Comparison of ENCODE assay signal across 1 cellular context in the genomic region with DNA sequence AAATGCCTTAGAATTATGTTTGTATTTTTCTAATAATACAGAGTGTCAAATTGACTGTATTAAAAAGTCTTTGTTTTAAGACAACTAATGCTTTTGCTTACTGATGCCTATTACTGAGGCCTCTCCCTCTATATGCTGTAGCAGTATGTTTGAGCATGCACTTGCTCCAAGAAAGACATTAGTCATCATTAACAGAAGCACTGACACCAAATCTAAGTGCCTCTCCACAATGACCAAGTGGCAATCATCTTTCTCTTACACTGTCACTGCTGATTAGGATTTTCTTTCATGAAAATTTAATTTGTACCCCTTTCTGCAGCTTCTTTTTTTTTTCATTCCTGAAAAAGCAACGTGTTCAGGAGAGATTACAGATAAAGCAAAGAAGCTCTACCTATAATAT.
A peak's percentile ranks its signal among the peaks of the same experiment; 100 is the strongest.
TF ChIP-seq lines count a peak whose summit lies in the region.

No MANE protein-coding gene starts in this region.

TF ChIP-seq in K562, 482 proteins besides CTCF, POLR2A, EP300 and RAD21 (continued from another document and continues in another):
- TF ChIP-seq, protein P1, sequence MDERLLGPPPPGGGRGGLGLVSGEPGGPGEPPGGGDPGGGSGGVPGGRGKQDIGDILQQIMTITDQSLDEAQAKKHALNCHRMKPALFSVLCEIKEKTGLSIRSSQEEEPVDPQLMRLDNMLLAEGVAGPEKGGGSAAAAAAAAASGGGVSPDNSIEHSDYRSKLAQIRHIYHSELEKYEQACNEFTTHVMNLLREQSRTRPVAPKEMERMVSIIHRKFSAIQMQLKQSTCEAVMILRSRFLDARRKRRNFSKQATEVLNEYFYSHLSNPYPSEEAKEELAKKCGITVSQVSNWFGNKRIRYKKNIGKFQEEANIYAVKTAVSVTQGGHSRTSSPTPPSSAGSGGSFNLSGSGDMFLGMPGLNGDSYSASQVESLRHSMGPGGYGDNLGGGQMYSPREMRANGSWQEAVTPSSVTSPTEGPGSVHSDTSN (CRISPR knock-in tag; IDR thresholded peaks at IDR 0.05; ENCODE audit: low read depth), result no peak
- TF ChIP-seq, protein P1 (tag; conservative IDR thresholded peaks at IDR 0.05; ENCODE audit: low read depth), result peak; percentile 89
- TF ChIP-seq BACH1 (tag; IDR thresholded peaks at IDR 0.05) (peak; percentile 67; the same call in 1 of the 2 replicates), SMAD3 (CRISPR knock-in tag; conservative IDR thresholded peaks at IDR 0.05) (no peak), BHLHE40 (IDR thresholded peaks at IDR 0.05; ENCODE audit: low read length) (no peak), ZZZ3 (IDR thresholded peaks at IDR 0.05) (no peak), HNRNPH1 (optimal IDR thresholded peaks at IDR 0.05; ENCODE audit: low read depth, low read length) (no peak), LEF1 (IDR thresholded peaks at IDR 0.05) (no peak), CBX2 (IDR thresholded peaks at IDR 0.05; ENCODE audit: insufficient read depth, low read length, poor library complexity, severe bottlenecking) (no peak), FIP1L1 (IDR thresholded peaks at IDR 0.05; ENCODE audit: low read depth, low read length, poor library complexity, severe bottlenecking) (no peak), ZFP36 (IDR thresholded peaks at IDR 0.05; ENCODE audit: low read depth, low read length, partially characterized antibody) (no peak), HES1 (IDR thresholded peaks at IDR 0.05; ENCODE audit: low read depth) (no peak), HDAC2 (IDR thresholded peaks at IDR 0.05) (peak; percentile 40; the same call in 1 of the 2 replicates), USF2 (CRISPR knock-in tag; IDR thresholded peaks at IDR 0.05) (no peak), GABPB1 (CRISPR knock-in tag; IDR thresholded peaks at IDR 0.05) (no peak), RNF2 (IDR thresholded peaks at IDR 0.05) (no peak), ETV5 (CRISPR knock-in tag; IDR thresholded peaks at IDR 0.05; ENCODE audit: low read depth) (no peak), ZNF217 (CRISPR knock-in tag; IDR thresholded peaks at IDR 0.05) (no peak), TAF15 (IDR thresholded peaks at IDR 0.05; ENCODE audit: low read depth, low read length) (no peak), NCOA2 (IDR thresholded peaks at IDR 0.05; ENCODE audit: partially characterized antibody in 2 of 2) (no peak), MTA3 (IDR thresholded peaks at IDR 0.05; ENCODE audit: borderline replicate concordance) (no peak), HDAC6 (IDR thresholded peaks at IDR 0.05; ENCODE audit: low read depth, low read length) (no peak), HMGXB4 (CRISPR knock-in tag; IDR thresholded peaks at IDR 0.05) (no peak), CSDE1 (IDR thresholded peaks at IDR 0.05) (no peak), ZNF551 (CRISPR knock-in tag; IDR thresholded peaks at IDR 0.05) (no peak), KDM4B (IDR thresholded peaks at IDR 0.05; ENCODE audit: borderline replicate concordance in 2 of 2, low read depth in 1 of 2) (no peak), TEAD4 (IDR thresholded peaks at IDR 0.05; ENCODE audit: low read length) (peak; percentile 40; the same call in 1 of the 2 replicates), TEAD4 (CRISPR knock-in tag; IDR thresholded peaks at IDR 0.05; ENCODE audit: borderline replicate concordance) (no peak), MEIS2 (IDR thresholded peaks at IDR 0.05; ENCODE audit: partially characterized antibody) (peak; percentile 96), ZBED1 (IDR thresholded peaks at IDR 0.05) (no peak), CCAR2 (IDR thresholded peaks at IDR 0.05; ENCODE audit: low read depth, low read length) (no peak), ZNF347 (CRISPR knock-in tag; IDR thresholded peaks at IDR 0.05; ENCODE audit: low read depth) (no peak), ZSCAN32 (CRISPR knock-in tag; IDR thresholded peaks at IDR 0.05) (no peak), CBFA2T2 (conservative IDR thresholded peaks at IDR 0.05) (0 out of 2 replicates have a peak, but pooled peaks have one; percentile 13), ZNF644 (tag; IDR thresholded peaks at IDR 0.05; ENCODE audit: low read depth) (no peak), ZNF507 (tag; conservative IDR thresholded peaks at IDR 0.05) (no peak)
- TF ChIP-seq, protein P2, sequence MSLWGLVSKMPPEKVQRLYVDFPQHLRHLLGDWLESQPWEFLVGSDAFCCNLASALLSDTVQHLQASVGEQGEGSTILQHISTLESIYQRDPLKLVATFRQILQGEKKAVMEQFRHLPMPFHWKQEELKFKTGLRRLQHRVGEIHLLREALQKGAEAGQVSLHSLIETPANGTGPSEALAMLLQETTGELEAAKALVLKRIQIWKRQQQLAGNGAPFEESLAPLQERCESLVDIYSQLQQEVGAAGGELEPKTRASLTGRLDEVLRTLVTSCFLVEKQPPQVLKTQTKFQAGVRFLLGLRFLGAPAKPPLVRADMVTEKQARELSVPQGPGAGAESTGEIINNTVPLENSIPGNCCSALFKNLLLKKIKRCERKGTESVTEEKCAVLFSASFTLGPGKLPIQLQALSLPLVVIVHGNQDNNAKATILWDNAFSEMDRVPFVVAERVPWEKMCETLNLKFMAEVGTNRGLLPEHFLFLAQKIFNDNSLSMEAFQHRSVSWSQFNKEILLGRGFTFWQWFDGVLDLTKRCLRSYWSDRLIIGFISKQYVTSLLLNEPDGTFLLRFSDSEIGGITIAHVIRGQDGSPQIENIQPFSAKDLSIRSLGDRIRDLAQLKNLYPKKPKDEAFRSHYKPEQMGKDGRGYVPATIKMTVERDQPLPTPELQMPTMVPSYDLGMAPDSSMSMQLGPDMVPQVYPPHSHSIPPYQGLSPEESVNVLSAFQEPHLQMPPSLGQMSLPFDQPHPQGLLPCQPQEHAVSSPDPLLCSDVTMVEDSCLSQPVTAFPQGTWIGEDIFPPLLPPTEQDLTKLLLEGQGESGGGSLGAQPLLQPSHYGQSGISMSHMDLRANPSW (CRISPR knock-in tag; IDR thresholded peaks at IDR 0.05), result no peak
- TF ChIP-seq, protein P3, sequence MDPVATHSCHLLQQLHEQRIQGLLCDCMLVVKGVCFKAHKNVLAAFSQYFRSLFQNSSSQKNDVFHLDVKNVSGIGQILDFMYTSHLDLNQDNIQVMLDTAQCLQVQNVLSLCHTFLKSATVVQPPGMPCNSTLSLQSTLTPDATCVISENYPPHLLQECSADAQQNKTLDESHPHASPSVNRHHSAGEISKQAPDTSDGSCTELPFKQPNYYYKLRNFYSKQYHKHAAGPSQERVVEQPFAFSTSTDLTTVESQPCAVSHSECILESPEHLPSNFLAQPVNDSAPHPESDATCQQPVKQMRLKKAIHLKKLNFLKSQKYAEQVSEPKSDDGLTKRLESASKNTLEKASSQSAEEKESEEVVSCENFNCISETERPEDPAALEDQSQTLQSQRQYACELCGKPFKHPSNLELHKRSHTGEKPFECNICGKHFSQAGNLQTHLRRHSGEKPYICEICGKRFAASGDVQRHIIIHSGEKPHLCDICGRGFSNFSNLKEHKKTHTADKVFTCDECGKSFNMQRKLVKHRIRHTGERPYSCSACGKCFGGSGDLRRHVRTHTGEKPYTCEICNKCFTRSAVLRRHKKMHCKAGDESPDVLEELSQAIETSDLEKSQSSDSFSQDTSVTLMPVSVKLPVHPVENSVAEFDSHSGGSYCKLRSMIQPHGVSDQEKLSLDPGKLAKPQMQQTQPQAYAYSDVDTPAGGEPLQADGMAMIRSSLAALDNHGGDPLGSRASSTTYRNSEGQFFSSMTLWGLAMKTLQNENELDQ (CRISPR knock-in tag; IDR thresholded peaks at IDR 0.05; ENCODE audit: borderline replicate concordance), result no peak
- TF ChIP-seq, protein P4, sequence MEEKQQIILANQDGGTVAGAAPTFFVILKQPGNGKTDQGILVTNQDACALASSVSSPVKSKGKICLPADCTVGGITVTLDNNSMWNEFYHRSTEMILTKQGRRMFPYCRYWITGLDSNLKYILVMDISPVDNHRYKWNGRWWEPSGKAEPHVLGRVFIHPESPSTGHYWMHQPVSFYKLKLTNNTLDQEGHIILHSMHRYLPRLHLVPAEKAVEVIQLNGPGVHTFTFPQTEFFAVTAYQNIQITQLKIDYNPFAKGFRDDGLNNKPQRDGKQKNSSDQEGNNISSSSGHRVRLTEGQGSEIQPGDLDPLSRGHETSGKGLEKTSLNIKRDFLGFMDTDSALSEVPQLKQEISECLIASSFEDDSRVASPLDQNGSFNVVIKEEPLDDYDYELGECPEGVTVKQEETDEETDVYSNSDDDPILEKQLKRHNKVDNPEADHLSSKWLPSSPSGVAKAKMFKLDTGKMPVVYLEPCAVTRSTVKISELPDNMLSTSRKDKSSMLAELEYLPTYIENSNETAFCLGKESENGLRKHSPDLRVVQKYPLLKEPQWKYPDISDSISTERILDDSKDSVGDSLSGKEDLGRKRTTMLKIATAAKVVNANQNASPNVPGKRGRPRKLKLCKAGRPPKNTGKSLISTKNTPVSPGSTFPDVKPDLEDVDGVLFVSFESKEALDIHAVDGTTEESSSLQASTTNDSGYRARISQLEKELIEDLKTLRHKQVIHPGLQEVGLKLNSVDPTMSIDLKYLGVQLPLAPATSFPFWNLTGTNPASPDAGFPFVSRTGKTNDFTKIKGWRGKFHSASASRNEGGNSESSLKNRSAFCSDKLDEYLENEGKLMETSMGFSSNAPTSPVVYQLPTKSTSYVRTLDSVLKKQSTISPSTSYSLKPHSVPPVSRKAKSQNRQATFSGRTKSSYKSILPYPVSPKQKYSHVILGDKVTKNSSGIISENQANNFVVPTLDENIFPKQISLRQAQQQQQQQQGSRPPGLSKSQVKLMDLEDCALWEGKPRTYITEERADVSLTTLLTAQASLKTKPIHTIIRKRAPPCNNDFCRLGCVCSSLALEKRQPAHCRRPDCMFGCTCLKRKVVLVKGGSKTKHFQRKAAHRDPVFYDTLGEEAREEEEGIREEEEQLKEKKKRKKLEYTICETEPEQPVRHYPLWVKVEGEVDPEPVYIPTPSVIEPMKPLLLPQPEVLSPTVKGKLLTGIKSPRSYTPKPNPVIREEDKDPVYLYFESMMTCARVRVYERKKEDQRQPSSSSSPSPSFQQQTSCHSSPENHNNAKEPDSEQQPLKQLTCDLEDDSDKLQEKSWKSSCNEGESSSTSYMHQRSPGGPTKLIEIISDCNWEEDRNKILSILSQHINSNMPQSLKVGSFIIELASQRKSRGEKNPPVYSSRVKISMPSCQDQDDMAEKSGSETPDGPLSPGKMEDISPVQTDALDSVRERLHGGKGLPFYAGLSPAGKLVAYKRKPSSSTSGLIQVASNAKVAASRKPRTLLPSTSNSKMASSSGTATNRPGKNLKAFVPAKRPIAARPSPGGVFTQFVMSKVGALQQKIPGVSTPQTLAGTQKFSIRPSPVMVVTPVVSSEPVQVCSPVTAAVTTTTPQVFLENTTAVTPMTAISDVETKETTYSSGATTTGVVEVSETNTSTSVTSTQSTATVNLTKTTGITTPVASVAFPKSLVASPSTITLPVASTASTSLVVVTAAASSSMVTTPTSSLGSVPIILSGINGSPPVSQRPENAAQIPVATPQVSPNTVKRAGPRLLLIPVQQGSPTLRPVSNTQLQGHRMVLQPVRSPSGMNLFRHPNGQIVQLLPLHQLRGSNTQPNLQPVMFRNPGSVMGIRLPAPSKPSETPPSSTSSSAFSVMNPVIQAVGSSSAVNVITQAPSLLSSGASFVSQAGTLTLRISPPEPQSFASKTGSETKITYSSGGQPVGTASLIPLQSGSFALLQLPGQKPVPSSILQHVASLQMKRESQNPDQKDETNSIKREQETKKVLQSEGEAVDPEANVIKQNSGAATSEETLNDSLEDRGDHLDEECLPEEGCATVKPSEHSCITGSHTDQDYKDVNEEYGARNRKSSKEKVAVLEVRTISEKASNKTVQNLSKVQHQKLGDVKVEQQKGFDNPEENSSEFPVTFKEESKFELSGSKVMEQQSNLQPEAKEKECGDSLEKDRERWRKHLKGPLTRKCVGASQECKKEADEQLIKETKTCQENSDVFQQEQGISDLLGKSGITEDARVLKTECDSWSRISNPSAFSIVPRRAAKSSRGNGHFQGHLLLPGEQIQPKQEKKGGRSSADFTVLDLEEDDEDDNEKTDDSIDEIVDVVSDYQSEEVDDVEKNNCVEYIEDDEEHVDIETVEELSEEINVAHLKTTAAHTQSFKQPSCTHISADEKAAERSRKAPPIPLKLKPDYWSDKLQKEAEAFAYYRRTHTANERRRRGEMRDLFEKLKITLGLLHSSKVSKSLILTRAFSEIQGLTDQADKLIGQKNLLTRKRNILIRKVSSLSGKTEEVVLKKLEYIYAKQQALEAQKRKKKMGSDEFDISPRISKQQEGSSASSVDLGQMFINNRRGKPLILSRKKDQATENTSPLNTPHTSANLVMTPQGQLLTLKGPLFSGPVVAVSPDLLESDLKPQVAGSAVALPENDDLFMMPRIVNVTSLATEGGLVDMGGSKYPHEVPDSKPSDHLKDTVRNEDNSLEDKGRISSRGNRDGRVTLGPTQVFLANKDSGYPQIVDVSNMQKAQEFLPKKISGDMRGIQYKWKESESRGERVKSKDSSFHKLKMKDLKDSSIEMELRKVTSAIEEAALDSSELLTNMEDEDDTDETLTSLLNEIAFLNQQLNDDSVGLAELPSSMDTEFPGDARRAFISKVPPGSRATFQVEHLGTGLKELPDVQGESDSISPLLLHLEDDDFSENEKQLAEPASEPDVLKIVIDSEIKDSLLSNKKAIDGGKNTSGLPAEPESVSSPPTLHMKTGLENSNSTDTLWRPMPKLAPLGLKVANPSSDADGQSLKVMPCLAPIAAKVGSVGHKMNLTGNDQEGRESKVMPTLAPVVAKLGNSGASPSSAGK (IDR thresholded peaks at IDR 0.05), result no peak
